In the genomic region with DNA sequence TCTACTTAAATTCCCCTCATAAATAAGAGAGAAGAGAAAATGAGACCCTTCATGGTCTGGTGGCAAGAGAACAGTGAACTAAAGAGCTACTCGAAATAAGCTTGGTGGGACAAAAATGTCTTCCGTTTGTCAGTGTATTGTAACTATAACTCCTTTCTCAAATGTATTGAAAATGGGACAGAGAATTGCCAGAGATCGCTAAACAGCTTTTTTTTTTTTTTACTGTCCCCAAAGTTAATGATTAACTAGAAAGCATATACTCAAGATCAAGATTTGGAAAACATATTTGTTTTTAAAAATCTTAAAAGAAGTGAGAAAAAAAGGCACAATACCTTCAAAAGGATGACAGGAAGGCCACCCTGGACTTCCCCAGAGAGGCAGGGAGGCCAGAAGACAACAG, we compare ENCODE assay signal across 27 cellular contexts.
"Had no signal": no experiment of that assay in that cellular context is flagged by ENCODE, and none has a peak within 500 bp of the region (broad histone marks: within the 10 kb centered on the region; RNA-seq: fewer than 3 reads in every experiment).

No MANE protein-coding gene starts in this region.

- ATAC-seq: activated CD8-positive, alpha-beta T cell treated with anti-CD3 and anti-CD28 coated beads for 36 hours; activated T-cell treated with anti-CD3 and anti-CD28 coated beads, Interleukin-2, amount 50 U/mL, for 72 hours; activated T-helper 17 cell treated with anti-CD3 and anti-CD28 coated beads, Interleukin-2, amount 50 U/mL, for 72 hours had no signal

- H3K27ac ChIP-seq: brain microvascular endothelial cell, PC-9 had no signal

- H2AFZ ChIP-seq: PC-9 had no signal

- H3K27me3 ChIP-seq: brain microvascular endothelial cell, MG63 had no signal

- H3K4me2 ChIP-seq: PC-9 had no signal

- DNase-seq: activated CD4-positive, alpha-beta T cell treated with anti-CD3 and anti-CD28 coated beads, Interleukin-2, amount 10 ng/mL, durations not matched to agents 24 days and 14 days; activated CD4-positive, alpha-beta T cell treated with anti-CD3 and anti-CD28 coated beads, Interleukin-2, amount 50 U/mL, for 4 hours; activated CD8-positive, alpha-beta T cell treated with anti-CD3 and anti-CD28 coated beads for 36 hours; activated effector memory CD4-positive, alpha-beta T cell treated with anti-CD3 and anti-CD28 coated beads, Interleukin-2, amount 50 U/mL, for 16 hours; activated naive CD4-positive, alpha-beta T cell; activated naive CD4-positive, alpha-beta T cell treated with anti-CD3 and anti-CD28 coated beads, Interleukin-2, amount 50 U/mL, for 16 hours; activated naive CD8-positive, alpha-beta T cell treated with anti-CD3 and anti-CD28 coated beads for 36 hours; activated T-cell treated with anti-CD3 and anti-CD28 coated beads, Interleukin-2, amount 50 U/mL, for 1 hour; activated T-cell treated with anti-CD3 and anti-CD28 coated beads, Interleukin-2, amount 50 U/mL, for 72 hours; amniotic stem cell; aorta; brain microvascular endothelial cell; central memory CD4-positive, alpha-beta T cell; Kasumi-1; MG63; NCI-H1048; NCI-H1105 treated with DMSO at 0.1 percent for 48 hours; NCI-H1436; NCI-H1694; NCI-H2029; NCI-H345; NCI-H524 treated with DMSO at 0.1 percent for 48 hours; PC-9; Right ventricle myocardium superior; SW 1271; T1000 had no signal

- H3K4me3 ChIP-seq: MG63, PC-9 had no signal

- H3K36me3 ChIP-seq: brain microvascular endothelial cell, MG63 had no signal

- H3K9me3 ChIP-seq: MG63 had no signal
